Comparison of ENCODE assay signal across 20 cellular contexts in genomic region chr14:101122114-101122854, GRCh38.
DNase-seq lines count a peak whose midpoint lies in the region; ATAC-seq and TF ChIP-seq lines count a peak whose summit lies in the region.
"Had no signal": no experiment of that assay in that cellular context is flagged by ENCODE, and none has a peak within 500 bp of the region (broad histone marks: within the 10 kb centered on the region; RNA-seq: fewer than 3 reads in every experiment).

No MANE protein-coding gene starts in this region.

- no peaks in the 10 kb centered on the region for H3K36me3 ChIP-seq in H7 (replicated peaks; ENCODE audit: control insufficient read depth, insufficient read depth, low read length)
- H3K36me3 ChIP-seq: lower lobe of right lung, pancreas, transverse colon had no signal

- H3K36me3 Mint-ChIP-seq in nephron (ENCODE audit: low read depth), result no peaks in the 10 kb centered on the region

- no peak for ATAC-seq in GM18505 (IDR thresholded peaks at IDR 0.05; ENCODE audit: unreplicated experiment)
- ATAC-seq: activated T-helper 17 cell treated with anti-CD3 and anti-CD28 coated beads, Interleukin-2, amount 50 U/mL, for 72 hours; HepG2; pancreas had no signal

- H3K27ac Mint-ChIP-seq in nephron, result peak overlapping the region in 2 of 3 experiments; percentile 88 to 93
- H3K27ac Mint-ChIP-seq: activated T-helper 17 cell treated with anti-CD3 and anti-CD28 coated beads, Interleukin-2, amount 50 U/mL, for 72 hours; T-helper 2 cell treated with Interferon-gamma antibody and Interleukin-4, amounts not matched to agents 5 μg/mL and 100 μg/mL, for 36 hours had no signal

- H3K4me3 ChIP-seq in H7 (ENCODE audit: insufficient read depth, low read depth, low read length), result no peak overlapping the region
- H3K4me3 ChIP-seq: lower lobe of right lung, pancreas, transverse colon had no signal

- peak overlapping the region in 1 of 3 experiments; percentile 43 for H3K4me3 Mint-ChIP-seq in nephron
- H3K4me3 Mint-ChIP-seq: activated T-helper 17 cell treated with anti-CD3 and anti-CD28 coated beads, Interleukin-2, amount 50 U/mL, for 72 hours had no signal

- no peaks in the 10 kb centered on the region for H3K9me3 Mint-ChIP-seq in nephron
- H3K9me3 Mint-ChIP-seq: activated B cell treated with CpG ODN at 0.5 μM for 24 hours; activated T-helper 17 cell treated with anti-CD3 and anti-CD28 coated beads, Interleukin-2, amount 50 U/mL, for 72 hours; T-helper 2 cell treated with Interferon-gamma antibody and Interleukin-4, amounts not matched to agents 5 μg/mL and 100 μg/mL, for 36 hours had no signal

- peak; percentile 4 for DNase-seq in activated CD4-positive, alpha-beta T cell treated with anti-CD3 and anti-CD28 coated beads for 1 hour
- DNase-seq in activated CD4-positive, alpha-beta T cell treated with anti-CD3 and anti-CD28 coated beads for 48 hours, result no peak
- DNase-seq in H7 (peak; percentile 19), cortex of kidney (lab: John Stamatoyannopoulos, UW) (no peak), CD1c-positive myeloid dendritic cell (ENCODE audit: extremely low spot score) (no peak)
- peak; percentile 8 for DNase-seq in stimulated activated CD8-positive, alpha-beta memory T cell treated with anti-CD3 and anti-CD28 coated beads, Interleukin-4, amount 100 ng/mL, for 48 hours
- DNase-seq: 8988T; activated B cell treated with CpG ODN at 0.5 μM for 24 hours; glutamatergic neuron; lower lobe of right lung; NCI-H2107; NCI-H510A; stimulated activated naive CD4-positive, alpha-beta T cell treated with Interleukin-2 at 50 U/mL for 16 hours; transverse colon had no signal

- peaks cover 3% of the 10 kb centered on the region for H3K27me3 Mint-ChIP-seq in nephron (ENCODE audit: low read depth)
- H3K27me3 Mint-ChIP-seq: activated B cell treated with CpG ODN at 0.5 μM for 24 hours had no signal

- TF ChIP-seq CTCF in nephron (IDR thresholded peaks at IDR 0.05; ENCODE audit: unreplicated experiment in 3 of 3), result no peak

- H3K27me3 ChIP-seq in H7 (ENCODE audit: control insufficient read depth, insufficient read depth, low read length), result no peaks in the 10 kb centered on the region
- H3K27me3 ChIP-seq: pancreas, transverse colon had no signal

- TF ChIP-seq POLR2A in GM18505 (IDR thresholded peaks at IDR 0.05; ENCODE audit: borderline replicate concordance, extremely low read depth, insufficient read depth, insufficient read length), result no peak

- H3K4me1 Mint-ChIP-seq in nephron, result peaks cover 76% of the 10 kb centered on the region
- H3K4me1 Mint-ChIP-seq: activated T-helper 17 cell treated with anti-CD3 and anti-CD28 coated beads, Interleukin-2, amount 50 U/mL, for 72 hours had no signal

Comparison
In these comparisons a context has a peak if more than half of its experiments do, and no peak if none do; other contexts are left out.
1. DNase-seq: peak in activated CD4-positive, alpha-beta T cell treated with anti-CD3 and anti-CD28 coated beads for 1 hour (single experiment), H7 (single experiment) and stimulated activated CD8-positive, alpha-beta memory T cell treated with anti-CD3 and anti-CD28 coated beads, Interleukin-4, amount 100 ng/mL, for 48 hours (single experiment); none in activated CD4-positive, alpha-beta T cell treated with anti-CD3 and anti-CD28 coated beads for 48 hours (single experiment), cortex of kidney (single experiment) and CD1c-positive myeloid dendritic cell (single experiment).